In the genomic region with DNA sequence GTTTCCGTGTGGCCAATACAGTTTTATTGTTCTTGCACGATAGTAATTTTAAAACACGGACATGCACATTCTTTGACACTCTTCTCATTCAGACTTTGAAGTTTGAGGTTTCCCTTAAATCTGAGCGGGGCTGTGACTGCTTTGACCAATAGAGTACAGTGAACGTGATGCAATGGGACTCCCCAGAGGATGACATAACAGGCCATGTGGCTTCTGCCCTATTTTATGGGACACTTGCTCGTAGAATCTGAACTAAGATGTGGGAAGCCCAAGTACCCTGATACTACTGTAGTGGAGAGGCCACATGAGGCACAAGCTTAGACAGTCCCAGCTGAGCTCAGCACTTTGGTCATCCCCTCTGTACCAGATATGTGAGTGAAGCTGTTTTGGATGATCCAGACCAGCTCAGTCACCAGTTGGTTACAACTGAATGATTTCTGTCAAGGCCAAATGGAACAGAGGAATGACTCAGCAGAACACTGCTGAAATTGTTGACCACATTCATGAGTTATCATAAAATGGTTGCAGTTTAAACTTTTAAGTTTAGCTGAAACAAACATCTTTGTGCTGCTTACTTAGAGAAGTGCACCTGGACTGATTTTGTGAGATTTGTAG, we compare ENCODE assay signal across 11 cellular contexts.
DNase-seq lines count a peak whose midpoint lies in the region; ATAC-seq and TF ChIP-seq lines count a peak whose summit lies in the region.
"Had no signal": no experiment of that assay in that cellular context is flagged by ENCODE, and none has a peak within 500 bp of the region (broad histone marks: within the 10 kb centered on the region; RNA-seq: fewer than 3 reads in every experiment).

No MANE protein-coding gene starts in this region.

- DNase-seq in WTC11 (ENCODE audit: low spot score) (no peak), mucosa of gallbladder (ENCODE audit: low spot score) (no peak)
- DNase-seq in effector memory CD8-positive, alpha-beta T cell, result no peak
- no peak for DNase-seq in stimulated activated CD4-positive, alpha-beta T cell treated with anti-CD3 and anti-CD28 coated beads, Interleukin-2, amount 100 ng/mL, for 24 hours
- DNase-seq: esophagus squamous epithelium had no signal

- H3K4me1 ChIP-seq in parathyroid adenoma, result peaks cover 5% of the 10 kb centered on the region
- H3K4me1 ChIP-seq: esophagus squamous epithelium had no signal

- ATAC-seq in GM18861 (IDR thresholded peaks at IDR 0.05; ENCODE audit: unreplicated experiment), result peak; percentile 89
- peak; percentile 93 for ATAC-seq in HG02938 (IDR thresholded peaks at IDR 0.05; ENCODE audit: unreplicated experiment)
- no peak for ATAC-seq in WTC11
- no peak for ATAC-seq in effector memory CD8-positive, alpha-beta T cell (replicated peaks)
- no peak for ATAC-seq in GM21515 (IDR thresholded peaks at IDR 0.05; ENCODE audit: unreplicated experiment)
- ATAC-seq: activated naive CD4-positive, alpha-beta T cell treated with anti-CD3 and anti-CD28 coated beads, Interleukin-2, amount 50 U/mL, for 72 hours had no signal

- no peaks in the 10 kb centered on the region for H3K36me3 ChIP-seq in parathyroid adenoma (ENCODE audit: control insufficient read depth, insufficient read depth, low read length)
- H3K36me3 ChIP-seq: esophagus squamous epithelium had no signal

- H3K4me1 Mint-ChIP-seq in WTC11, result peaks cover 5% of the 10 kb centered on the region
- no peaks in the 10 kb centered on the region for H3K4me1 Mint-ChIP-seq in effector memory CD8-positive, alpha-beta T cell (ENCODE audit: low read depth in 2 of 2)

- no peak overlapping the region for H3K4me3 ChIP-seq in parathyroid adenoma (ENCODE audit: low read depth, low read length)
- H3K4me3 ChIP-seq: esophagus squamous epithelium had no signal

- H3K27me3 Mint-ChIP-seq in WTC11 (ENCODE audit: low read depth), result no peaks in the 10 kb centered on the region
- no peaks in the 10 kb centered on the region for H3K27me3 Mint-ChIP-seq in effector memory CD8-positive, alpha-beta T cell

- 0 out of 2 replicates have a peak overlapping the region, but pooled peaks have one; percentile 33 for H3K27ac Mint-ChIP-seq in WTC11
- H3K27ac Mint-ChIP-seq in effector memory CD8-positive, alpha-beta T cell, result no peak overlapping the region

- H3K27me3 ChIP-seq in parathyroid adenoma (ENCODE audit: control insufficient read depth, insufficient read depth, low read length), result no peaks in the 10 kb centered on the region
- H3K27me3 ChIP-seq: esophagus squamous epithelium had no signal

- H2AFZ ChIP-seq in parathyroid adenoma, result peak overlapping the region; percentile 1

- H3K27ac ChIP-seq in parathyroid adenoma, result peak overlapping the region; percentile 34
- H3K27ac ChIP-seq: esophagus squamous epithelium, HL-60 had no signal

- no peak overlapping the region for H3K4me3 Mint-ChIP-seq in WTC11
- H3K4me3 Mint-ChIP-seq in effector memory CD8-positive, alpha-beta T cell, result no peak overlapping the region

- H3K9me3 ChIP-seq in parathyroid adenoma (ENCODE audit: control insufficient read depth, low read length), result no peaks in the 10 kb centered on the region
- H3K9me3 ChIP-seq: esophagus squamous epithelium had no signal

- POLR2A ChIA-PET in WTC11 (lab: Charles Lee), result no interaction called here

- TF ChIP-seq CTCF in WTC11 (IDR thresholded peaks at IDR 0.05) (no peak), parathyroid adenoma (IDR thresholded peaks at IDR 0.05) (no peak)

- H3K36me3 Mint-ChIP-seq in WTC11, result peaks cover 3% of the 10 kb centered on the region; the same call in 1 of the 2 replicates
- no peaks in the 10 kb centered on the region for H3K36me3 Mint-ChIP-seq in effector memory CD8-positive, alpha-beta T cell (ENCODE audit: insufficient read depth)
- H3K36me3 Mint-ChIP-seq: activated naive CD4-positive, alpha-beta T cell treated with anti-CD3 and anti-CD28 coated beads, Interleukin-2, amount 50 U/mL, for 72 hours had no signal

- H3K79me2 ChIP-seq in parathyroid adenoma, result no peaks in the 10 kb centered on the region

- CTCF ChIA-PET in WTC11 (lab: Charles Lee), result no interaction called here

- peak overlapping the region; percentile 18 for H3K4me2 ChIP-seq in parathyroid adenoma (ENCODE audit: low read length)

- peaks cover 7% of the 10 kb centered on the region for H3K9me3 Mint-ChIP-seq in WTC11
- peaks cover 0 to 2% of the 10 kb centered on the region in 2 donors for H3K9me3 Mint-ChIP-seq in effector memory CD8-positive, alpha-beta T cell

- H3K9ac ChIP-seq in parathyroid adenoma, result no peak overlapping the region

TF ChIP-seq in WTC11, 78 proteins besides CTCF, POLR2A, EP300 and RAD21:
- no peak for TF ChIP-seq CREB1 (CRISPR knock-in tag; IDR thresholded peaks at IDR 0.05)
- no peak for TF ChIP-seq NR1H2 (CRISPR knock-in tag; IDR thresholded peaks at IDR 0.05)
- no peak for TF ChIP-seq ZNF232 (CRISPR knock-in tag; IDR thresholded peaks at IDR 0.05)
- no peak for TF ChIP-seq MYBL2 (CRISPR knock-in tag; IDR thresholded peaks at IDR 0.05)
- TF ChIP-seq ATF6 (CRISPR knock-in tag; IDR thresholded peaks at IDR 0.05), result no peak
- no peak for TF ChIP-seq SOX15 (CRISPR knock-in tag; IDR thresholded peaks at IDR 0.05)
- TF ChIP-seq, protein P1, sequence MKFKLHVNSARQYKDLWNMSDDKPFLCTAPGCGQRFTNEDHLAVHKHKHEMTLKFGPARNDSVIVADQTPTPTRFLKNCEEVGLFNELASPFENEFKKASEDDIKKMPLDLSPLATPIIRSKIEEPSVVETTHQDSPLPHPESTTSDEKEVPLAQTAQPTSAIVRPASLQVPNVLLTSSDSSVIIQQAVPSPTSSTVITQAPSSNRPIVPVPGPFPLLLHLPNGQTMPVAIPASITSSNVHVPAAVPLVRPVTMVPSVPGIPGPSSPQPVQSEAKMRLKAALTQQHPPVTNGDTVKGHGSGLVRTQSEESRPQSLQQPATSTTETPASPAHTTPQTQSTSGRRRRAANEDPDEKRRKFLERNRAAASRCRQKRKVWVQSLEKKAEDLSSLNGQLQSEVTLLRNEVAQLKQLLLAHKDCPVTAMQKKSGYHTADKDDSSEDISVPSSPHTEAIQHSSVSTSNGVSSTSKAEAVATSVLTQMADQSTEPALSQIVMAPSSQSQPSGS (CRISPR knock-in tag; IDR thresholded peaks at IDR 0.05; ENCODE audit: borderline replicate concordance, low read depth), result no peak
- TF ChIP-seq, protein P2, sequence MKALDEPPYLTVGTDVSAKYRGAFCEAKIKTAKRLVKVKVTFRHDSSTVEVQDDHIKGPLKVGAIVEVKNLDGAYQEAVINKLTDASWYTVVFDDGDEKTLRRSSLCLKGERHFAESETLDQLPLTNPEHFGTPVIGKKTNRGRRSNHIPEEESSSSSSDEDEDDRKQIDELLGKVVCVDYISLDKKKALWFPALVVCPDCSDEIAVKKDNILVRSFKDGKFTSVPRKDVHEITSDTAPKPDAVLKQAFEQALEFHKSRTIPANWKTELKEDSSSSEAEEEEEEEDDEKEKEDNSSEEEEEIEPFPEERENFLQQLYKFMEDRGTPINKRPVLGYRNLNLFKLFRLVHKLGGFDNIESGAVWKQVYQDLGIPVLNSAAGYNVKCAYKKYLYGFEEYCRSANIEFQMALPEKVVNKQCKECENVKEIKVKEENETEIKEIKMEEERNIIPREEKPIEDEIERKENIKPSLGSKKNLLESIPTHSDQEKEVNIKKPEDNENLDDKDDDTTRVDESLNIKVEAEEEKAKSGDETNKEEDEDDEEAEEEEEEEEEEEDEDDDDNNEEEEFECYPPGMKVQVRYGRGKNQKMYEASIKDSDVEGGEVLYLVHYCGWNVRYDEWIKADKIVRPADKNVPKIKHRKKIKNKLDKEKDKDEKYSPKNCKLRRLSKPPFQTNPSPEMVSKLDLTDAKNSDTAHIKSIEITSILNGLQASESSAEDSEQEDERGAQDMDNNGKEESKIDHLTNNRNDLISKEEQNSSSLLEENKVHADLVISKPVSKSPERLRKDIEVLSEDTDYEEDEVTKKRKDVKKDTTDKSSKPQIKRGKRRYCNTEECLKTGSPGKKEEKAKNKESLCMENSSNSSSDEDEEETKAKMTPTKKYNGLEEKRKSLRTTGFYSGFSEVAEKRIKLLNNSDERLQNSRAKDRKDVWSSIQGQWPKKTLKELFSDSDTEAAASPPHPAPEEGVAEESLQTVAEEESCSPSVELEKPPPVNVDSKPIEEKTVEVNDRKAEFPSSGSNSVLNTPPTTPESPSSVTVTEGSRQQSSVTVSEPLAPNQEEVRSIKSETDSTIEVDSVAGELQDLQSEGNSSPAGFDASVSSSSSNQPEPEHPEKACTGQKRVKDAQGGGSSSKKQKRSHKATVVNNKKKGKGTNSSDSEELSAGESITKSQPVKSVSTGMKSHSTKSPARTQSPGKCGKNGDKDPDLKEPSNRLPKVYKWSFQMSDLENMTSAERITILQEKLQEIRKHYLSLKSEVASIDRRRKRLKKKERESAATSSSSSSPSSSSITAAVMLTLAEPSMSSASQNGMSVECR (CRISPR knock-in tag; IDR thresholded peaks at IDR 0.05; ENCODE audit: borderline replicate concordance), result no peak
- TF ChIP-seq, protein P3, sequence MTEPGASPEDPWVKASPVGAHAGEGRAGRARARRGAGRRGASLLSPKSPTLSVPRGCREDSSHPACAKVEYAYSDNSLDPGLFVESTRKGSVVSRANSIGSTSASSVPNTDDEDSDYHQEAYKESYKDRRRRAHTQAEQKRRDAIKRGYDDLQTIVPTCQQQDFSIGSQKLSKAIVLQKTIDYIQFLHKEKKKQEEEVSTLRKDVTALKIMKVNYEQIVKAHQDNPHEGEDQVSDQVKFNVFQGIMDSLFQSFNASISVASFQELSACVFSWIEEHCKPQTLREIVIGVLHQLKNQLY (CRISPR knock-in tag; IDR thresholded peaks at IDR 0.05), result no peak
- no peak for TF ChIP-seq ESRRA (CRISPR knock-in tag; IDR thresholded peaks at IDR 0.05; ENCODE audit: borderline replicate concordance)
- TF ChIP-seq ZNF317 (CRISPR knock-in tag; IDR thresholded peaks at IDR 0.05; ENCODE audit: borderline replicate concordance, low read depth), result no peak
- no peak for TF ChIP-seq MXD4 (CRISPR knock-in tag; IDR thresholded peaks at IDR 0.05; ENCODE audit: borderline replicate concordance)
- TF ChIP-seq GTF2I (CRISPR knock-in tag; conservative IDR thresholded peaks at IDR 0.05), result no peak
- TF ChIP-seq ZNF671 (CRISPR knock-in tag; IDR thresholded peaks at IDR 0.05), result no peak

Comparison
In these comparisons a context has a peak if more than half of its experiments do, and no peak if none do; other contexts are left out.
1. ATAC-seq: peak in GM18861 (single experiment) and HG02938 (single experiment); none in WTC11 (single experiment), effector memory CD8-positive, alpha-beta T cell (single experiment) and GM21515 (single experiment).